ENCODE assay signal across 8 cellular contexts in the genomic region with DNA sequence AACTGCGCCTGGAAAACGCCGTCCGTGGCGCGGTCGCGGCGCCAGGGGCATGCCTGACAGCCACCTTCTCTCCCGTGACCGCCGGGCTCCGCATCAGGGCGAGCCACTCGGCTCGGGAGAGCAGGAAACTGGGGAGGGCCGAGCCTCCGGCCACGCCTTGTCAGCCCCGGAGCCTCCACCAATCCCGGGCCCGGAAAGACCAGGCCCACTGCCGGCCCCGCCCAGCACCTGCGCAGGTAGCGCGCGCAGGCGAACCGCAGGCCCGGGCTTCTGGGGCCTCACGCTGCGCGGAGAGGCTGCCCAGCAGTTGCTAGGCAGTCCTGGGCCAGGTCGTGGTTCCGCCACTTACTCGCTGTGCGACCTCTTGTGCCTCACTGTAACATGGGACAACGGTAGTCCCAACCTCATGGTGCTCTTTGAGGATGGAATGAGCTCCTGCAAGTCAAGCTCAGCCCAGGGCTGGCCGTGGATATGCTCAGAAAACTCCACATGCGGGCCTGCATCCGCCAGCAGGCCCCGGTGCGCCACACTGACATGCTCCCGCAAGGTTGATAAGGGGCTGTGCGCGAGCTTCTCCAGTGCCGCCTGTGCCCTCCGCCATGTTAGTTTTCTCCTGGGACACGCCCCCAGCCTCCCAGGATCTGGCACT.
DNase-seq lines count a peak whose midpoint lies in the region; ATAC-seq, FAIRE-seq and TF ChIP-seq lines count a peak whose summit lies in the region.

No MANE protein-coding gene starts in this region.

- peak overlapping the region; percentile 46 for H3K4me3 Mint-ChIP-seq in activated CD8-positive, alpha-beta T cell treated with anti-CD3 and anti-CD28 coated beads for 36 hours

- no peaks in the 10 kb centered on the region for H3K27me3 ChIP-seq in right atrium auricular region

- intact Hi-C loops in activated CD8-positive, alpha-beta T cell treated with anti-CD3 and anti-CD28 coated beads for 36 hours (cut with micrococcal nuclease) = no loop called here

- ATAC-seq in GM21381 (IDR thresholded peaks at IDR 0.05; ENCODE audit: unreplicated experiment) = peak; percentile 51
- ATAC-seq in activated CD8-positive, alpha-beta T cell treated with anti-CD3 and anti-CD28 coated beads for 36 hours = peak; percentile 94
- ATAC-seq in HG02759 (IDR thresholded peaks at IDR 0.05; ENCODE audit: unreplicated experiment) = no peak

- no peak overlapping the region for H3K27ac Mint-ChIP-seq in activated CD8-positive, alpha-beta T cell treated with anti-CD3 and anti-CD28 coated beads for 36 hours

- no peaks in the 10 kb centered on the region for H3K36me3 ChIP-seq in right atrium auricular region

- H3K4me1 ChIP-seq in right atrium auricular region = peaks cover 0 to 14% of the 10 kb centered on the region in 2 donors

- no peaks in the 10 kb centered on the region for H3K4me1 Mint-ChIP-seq in activated CD8-positive, alpha-beta T cell treated with anti-CD3 and anti-CD28 coated beads for 36 hours (ENCODE audit: low read depth)

- CTCF ChIA-PET in activated CD8-positive, alpha-beta T cell treated with anti-CD3 and anti-CD28 coated beads for 36 hours (lab: Charles Lee) = interaction anchor here (1.5 kb wide), 1 partner anchor 130 kb away, joined by 3 read pairs; no protein-coding TSS in a partner anchor

- POLR2A ChIA-PET in activated CD8-positive, alpha-beta T cell treated with anti-CD3 and anti-CD28 coated beads for 36 hours (lab: Charles Lee) = no interaction called here

- peak; percentile 40 for DNase-seq in activated CD8-positive, alpha-beta T cell treated with anti-CD3 and anti-CD28 coated beads for 36 hours
- no peak for DNase-seq in right atrium auricular region (ENCODE audit: low spot score)
- DNase-seq in retina = peak; percentile 69
- no peak for DNase-seq in HuH-7 (ENCODE audit: low spot score)
- no peak for DNase-seq in urothelium cell line (ENCODE audit: low spot score)
- DNase-seq in SHP77 treated with DMSO at 0.1 percent for 48 hours (lab: John Stamatoyannopoulos, UW) = no peak

- TF ChIP-seq CTCF in activated CD8-positive, alpha-beta T cell treated with anti-CD3 and anti-CD28 coated beads for 36 hours (IDR thresholded peaks at IDR 0.05) = no peak
- no peak for TF ChIP-seq CTCF in right atrium auricular region (IDR thresholded peaks at IDR 0.05)

- FAIRE-seq in urothelium cell line (lab: Jason Lieb, UNC) = no peak

- no peaks in the 10 kb centered on the region for H3K9me3 ChIP-seq in right atrium auricular region

- peaks cover 38% of the 10 kb centered on the region for H3K27me3 Mint-ChIP-seq in activated CD8-positive, alpha-beta T cell treated with anti-CD3 and anti-CD28 coated beads for 36 hours

- H3K36me3 Mint-ChIP-seq in activated CD8-positive, alpha-beta T cell treated with anti-CD3 and anti-CD28 coated beads for 36 hours (ENCODE audit: low read depth) = no peaks in the 10 kb centered on the region

- peak overlapping the region; percentile 14 to 44 for H3K4me3 ChIP-seq in right atrium auricular region

- H3K9me3 Mint-ChIP-seq in activated CD8-positive, alpha-beta T cell treated with anti-CD3 and anti-CD28 coated beads for 36 hours = no peaks in the 10 kb centered on the region

- no peak overlapping the region for H3K27ac ChIP-seq in right atrium auricular region

Comparison
In these comparisons a context has a peak if more than half of its experiments do, and no peak if none do; other contexts are left out.
1. DNase-seq: peak in activated CD8-positive, alpha-beta T cell treated with anti-CD3 and anti-CD28 coated beads for 36 hours (single experiment) and retina (single experiment); none in right atrium auricular region (single experiment), HuH-7 (single experiment), urothelium cell line (single experiment) and SHP77 treated with DMSO at 0.1 percent for 48 hours (single experiment).